34 cellular contexts compared by ENCODE assay signal in genomic region chr9:14788846-14789245, GRCh38.
"Had no signal": no experiment of that assay in that cellular context is flagged by ENCODE, and none has a peak within 500 bp of the region (broad histone marks: within the 10 kb centered on the region; RNA-seq: fewer than 3 reads in every experiment).

No MANE protein-coding gene starts in this region.

- H3K4me3 ChIP-seq: MG63 had no signal

- DNase-seq: Karpas-422, Kasumi-1, KG1, MG63, MM.1S, MV-4-11, NCI-H1048, NCI-H1092, NCI-H1092 treated with DMSO at 0.1 percent for 48 hours, NCI-H1105, NCI-H1105 treated with DMSO at 0.1 percent for 48 hours, NCI-H1417, NCI-H1417 treated with DMSO at 0.1 percent for 48 hours, NCI-H1436, NCI-H1436 treated with DMSO at 0.1 percent for 48 hours, NCI-H146, NCI-H1694, NCI-H1694 treated with DMSO at 0.1 percent for 48 hours, NCI-H187, NCI-H187 treated with DMSO at 0.1 percent for 48 hours, NCI-H1930, NCI-H2029, NCI-H2029 treated with DMSO at 0.1 percent for 48 hours, NCI-H2081, NCI-H2081 treated with DMSO at 0.1 percent for 48 hours, NCI-H2107, NCI-H2171, NCI-H2171 treated with DMSO at 0.1 percent for 48 hours, NCI-H2227 treated with DMSO at 0.1 percent for 48 hours, NCI-H226, NCI-H345, NCI-H446, NCI-H446 treated with DMSO at 0.1 percent for 48 hours had no signal

- H3K4me2 ChIP-seq: KMS-11 had no signal

- H3K36me3 ChIP-seq: MG63 had no signal

- H3K27ac ChIP-seq: KMS-11 had no signal

- H3K9ac ChIP-seq: KMS-11 had no signal

- H3K9me3 ChIP-seq: MG63 had no signal
